1 cellular context compared by ENCODE assay signal in genomic region chr5:179368806-179369529, GRCh38.
TF ChIP-seq lines count a peak whose summit lies in the region.

No MANE protein-coding gene starts in this region.

TF ChIP-seq in IMR-90, 13 proteins besides CTCF, POLR2A, EP300 and RAD21:
- TF ChIP-seq MAFK (IDR thresholded peaks at IDR 0.05; ENCODE audit: low read depth, low read length): no peak
- no peak for TF ChIP-seq MAZ (IDR thresholded peaks at IDR 0.05; ENCODE audit: borderline replicate concordance, low read depth, low read length)
- no peak for TF ChIP-seq FOS (IDR thresholded peaks at IDR 0.05; ENCODE audit: low read depth, low read length)
- no peak for TF ChIP-seq ELK1 (IDR thresholded peaks at IDR 0.05; ENCODE audit: borderline replicate concordance, low read depth, low read length)
- no peak for TF ChIP-seq RFX5 (IDR thresholded peaks at IDR 0.05; ENCODE audit: low read depth, low read length)
- TF ChIP-seq CHD1 (IDR thresholded peaks at IDR 0.05; ENCODE audit: low read depth, low read length): no peak
- no peak for TF ChIP-seq CEBPB (IDR thresholded peaks at IDR 0.05; ENCODE audit: low read depth, low read length)
- no peak for TF ChIP-seq SMC3 (IDR thresholded peaks at IDR 0.05; ENCODE audit: low read depth, low read length)
